ENCODE assay signal across 18 cellular contexts in the genomic region with DNA sequence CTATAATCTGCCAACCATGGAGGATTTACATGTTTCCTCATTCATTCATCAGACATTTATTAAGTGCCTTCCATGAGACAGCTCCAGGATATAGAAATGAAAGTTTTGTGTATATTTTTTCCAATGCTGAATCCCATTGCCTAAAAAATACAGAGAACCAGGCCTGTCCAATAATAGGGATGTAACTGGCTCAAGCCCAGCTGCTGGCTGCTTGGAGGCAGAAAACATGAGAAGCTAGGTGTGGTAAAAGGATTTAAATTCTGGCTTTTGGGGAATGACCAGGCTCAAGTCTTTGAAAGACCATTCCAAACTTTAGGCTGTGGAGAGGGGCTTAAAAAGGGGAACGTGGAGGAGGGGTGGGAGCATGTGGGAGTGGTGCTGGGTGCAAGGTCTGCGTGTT. TPM values are rescaled to one million over a fixed set of nuclear protein-coding genes. Genes with fewer than 3 reads are reported as not detected.
DNase-seq lines count a peak whose midpoint lies in the region; ATAC-seq and TF ChIP-seq lines count a peak whose summit lies in the region.
"Had no signal": no experiment of that assay in that cellular context is flagged by ENCODE, and none has a peak within 500 bp of the region (broad histone marks: within the 10 kb centered on the region; RNA-seq: fewer than 3 reads in every experiment).

No MANE protein-coding gene starts in this region.

- intact Hi-C loops in ascending aorta (cut with DNase I) (loop anchor here (5.0 kb wide), 2 partner anchors 38 to 42 kb away; a partner anchor contains a TSS), left ventricle myocardium superior (cut with micrococcal nuclease) (no loop called here), ovary (cut with DNase I) (no loop called here), transverse colon (cut with DNase I; ENCODE audit: low total_unique reads) (no loop called here)

- H3K4me1 ChIP-seq in ascending aorta (peaks cover 5 to 17% of the 10 kb centered on the region in 2 donors), ovary (ENCODE audit: insufficient read depth) (peaks cover 4% of the 10 kb centered on the region), transverse colon (peaks cover 0 to 31% (median 11%) of the 10 kb centered on the region in 4 donors)

- peak in 1 of 2 donors; percentile 63 for DNase-seq in ascending aorta (ENCODE audit: low spot score in 2 of 2)
- peak; percentile 56 for DNase-seq in left ventricle myocardium superior
- DNase-seq in ovary: peak in 3 of 5 donors; percentile 37 to 53 (median 52)
- no peak for DNase-seq in transverse colon
- no peak for DNase-seq in globus pallidus (ENCODE audit: low spot score)
- no peak for DNase-seq in activated CD4-positive, alpha-beta T cell treated with anti-CD3 and anti-CD28 coated beads for 48 hours
- no peak for DNase-seq in NCI-H526 (lab: John Stamatoyannopoulos, UW)
- DNase-seq: activated CD4-positive, alpha-beta T cell treated with anti-CD3 and anti-CD28 coated beads, Interleukin-2, amount 10 ng/mL, durations not matched to agents 24 days and 14 days; activated naive CD4-positive, alpha-beta T cell treated with anti-CD3 and anti-CD28 coated beads for 36 hours; effector CD8-positive, alpha-beta T cell; H7; kidney glomerular epithelial cell; NCI-H1092 treated with DMSO at 0.1 percent for 48 hours; NCI-H2171; NCI-H82; PC-9; stimulated activated CD4-positive, alpha-beta T cell treated with anti-CD3 and anti-CD28 coated beads, Interleukin-15, amount 100 ng/mL, for 24 hours; stimulated activated naive CD4-positive, alpha-beta T cell had no signal

- H3K27ac ChIP-seq in ascending aorta (peak overlapping the region; percentile 59 to 83), ovary (peak overlapping the region in 1 of 2 donors; percentile 41), transverse colon (peak overlapping the region; percentile 49 to 71 (median 60))
- H3K27ac ChIP-seq: PC-9 had no signal

- TF ChIP-seq POLR2A in ovary (IDR thresholded peaks at IDR 0.05) (no peak), transverse colon (IDR thresholded peaks at IDR 0.05) (no peak)

- H3K27me3 ChIP-seq in ascending aorta (no peaks in the 10 kb centered on the region), ovary (no peaks in the 10 kb centered on the region), transverse colon (no peaks in the 10 kb centered on the region)

- 44 to 55% (median 51%) methylated on average over 2 of the region's 2 CpGs for WGBS in ovary, 3 donors
- WGBS in transverse colon (ENCODE audit: low coverage in 1 of 2), 2 donors: 70% methylated on average over 2 of the region's 2 CpGs; no CpG with 5 or more reads in 1 of the 2 donors

- H3K9me3 ChIP-seq in ascending aorta (no peaks in the 10 kb centered on the region), ovary (no peaks in the 10 kb centered on the region), transverse colon (no peaks in the 10 kb centered on the region)

- H3K36me3 ChIP-seq in ascending aorta (no peaks in the 10 kb centered on the region), ovary (no peaks in the 10 kb centered on the region), transverse colon (no peaks in the 10 kb centered on the region)

- in situ Hi-C loops in transverse colon (cut with MboI; ENCODE audit: low pct_ligation_motif_present in 1 of 4, low pct_unique_long_range_greater_than_20kb in 1 of 4, low sequenced_read_pairs in 3 of 4): no loop called here

- no peak for TF ChIP-seq CTCF in ascending aorta (IDR thresholded peaks at IDR 0.05)
- no peak for TF ChIP-seq CTCF in ovary (IDR thresholded peaks at IDR 0.05)
- TF ChIP-seq CTCF in transverse colon (IDR thresholded peaks at IDR 0.05): no peak

- ATAC-seq in left ventricle myocardium superior: peak; percentile 51

- H3K4me3 ChIP-seq in ascending aorta (no peak overlapping the region), ovary (no peak overlapping the region), transverse colon (no peak overlapping the region)
- H3K4me3 ChIP-seq: PC-9 had no signal

- no peak for TF ChIP-seq EP300 in ovary (IDR thresholded peaks at IDR 0.05)
- TF ChIP-seq EP300 in transverse colon (IDR thresholded peaks at IDR 0.05; ENCODE audit: low read depth): no peak

RNA-seq across cellular contexts. Expression of a gene that starts 41.5 kb away (rescaled TPM):
- 52.7 TPM for total RNA-seq in ascending aorta
- total RNA-seq in left ventricle myocardium superior: 22.8 TPM
- total RNA-seq in ovary: 10 to 100 TPM in 1 of 7 donors, 1 to 10 TPM in 6; 5.5 to 13.4 (median 8.2) TPM
- polyA plus RNA-seq in ovary: 1 to 10 TPM; 3.5 to 7.4 TPM
- total RNA-seq in transverse colon: 1 to 10 TPM in 3 of 4 donors, not detected in 1; 2.4 to 4.5 (median 2.9) TPM
- total RNA-seq: activated CD4-positive, alpha-beta T cell treated with anti-CD3 and anti-CD28 coated beads, Interleukin-2, amount 10 ng/mL, durations not matched to agents 24 days and 14 days; activated naive CD4-positive, alpha-beta T cell treated with anti-CD3 and anti-CD28 coated beads for 36 hours had no signal

Comparison
In these comparisons a context has a peak if more than half of its experiments do, and no peak if none do; other contexts are left out.
1. DNase-seq: peak in left ventricle myocardium superior (single experiment) and ovary (3 of 5); none in transverse colon (single experiment), globus pallidus (single experiment), activated CD4-positive, alpha-beta T cell treated with anti-CD3 and anti-CD28 coated beads for 48 hours (single experiment) and NCI-H526 (0 of 2).